Comparison of ENCODE assay signal across 24 cellular contexts in the genomic region with DNA sequence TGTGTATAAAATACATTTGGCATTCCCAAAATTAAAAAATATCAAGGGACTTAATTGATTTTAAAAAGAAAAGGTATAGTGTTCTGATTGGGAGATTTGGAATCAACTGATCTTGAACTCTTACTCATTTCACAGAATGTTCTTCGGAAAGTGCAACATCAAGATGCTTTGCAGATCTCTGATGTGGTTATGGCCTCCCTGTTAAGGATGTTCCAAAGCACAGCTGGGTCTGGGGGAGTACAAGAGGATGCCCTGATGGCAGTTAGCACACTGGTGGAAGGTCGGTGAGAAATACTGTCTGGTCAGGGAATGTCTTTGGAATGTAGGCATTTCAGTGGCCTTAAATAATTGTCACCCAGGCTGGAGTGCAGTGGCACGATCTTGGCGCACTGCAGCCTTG. TPM values are rescaled to one million over a fixed set of nuclear protein-coding genes. Genes with fewer than 3 reads are reported as not detected.
DNase-seq lines count a peak whose midpoint lies in the region; ATAC-seq and TF ChIP-seq lines count a peak whose summit lies in the region.
"Had no signal": no experiment of that assay in that cellular context is flagged by ENCODE, and none has a peak within 500 bp of the region (broad histone marks: within the 10 kb centered on the region; RNA-seq: fewer than 3 reads in every experiment).

No MANE protein-coding gene starts in this region.

- peak overlapping the region; percentile 13 for H3K27ac Mint-ChIP-seq in activated naive CD4-positive, alpha-beta T cell treated with anti-CD3 and anti-CD28 coated beads, Interleukin-2, amount 10 ng/mL, durations not matched to agents 7 days and 5 days
- no peak overlapping the region for H3K27ac Mint-ChIP-seq in activated naive CD8-positive, alpha-beta T cell treated with anti-CD3 and anti-CD28 coated beads, Interleukin-2, amount 50 U/mL, for 24 hours
- H3K27ac Mint-ChIP-seq in stimulated activated effector memory CD8-positive, alpha-beta T cell treated with anti-CD3 and anti-CD28 coated beads, Interleukin-12 subunit alpha, Interleukin-12 subunit beta, amount 100 ng/mL, for 72 hours, result peak overlapping the region; percentile 69
- H3K27ac Mint-ChIP-seq: B cell had no signal

- H3K4me1 Mint-ChIP-seq in activated naive CD4-positive, alpha-beta T cell treated with anti-CD3 and anti-CD28 coated beads, Interleukin-2, amount 10 ng/mL, durations not matched to agents 7 days and 5 days, result peaks cover 28% of the 10 kb centered on the region
- H3K4me1 Mint-ChIP-seq in activated naive CD8-positive, alpha-beta T cell treated with anti-CD3 and anti-CD28 coated beads, Interleukin-2, amount 50 U/mL, for 24 hours, result peaks cover 13% of the 10 kb centered on the region
- peaks cover 20% of the 10 kb centered on the region for H3K4me1 Mint-ChIP-seq in stimulated activated effector memory CD8-positive, alpha-beta T cell treated with anti-CD3 and anti-CD28 coated beads, Interleukin-12 subunit alpha, Interleukin-12 subunit beta, amount 100 ng/mL, for 72 hours

- no peaks in the 10 kb centered on the region for H3K27me3 Mint-ChIP-seq in activated naive CD4-positive, alpha-beta T cell treated with anti-CD3 and anti-CD28 coated beads, Interleukin-2, amount 10 ng/mL, durations not matched to agents 7 days and 5 days
- no peaks in the 10 kb centered on the region for H3K27me3 Mint-ChIP-seq in activated naive CD8-positive, alpha-beta T cell treated with anti-CD3 and anti-CD28 coated beads, Interleukin-2, amount 50 U/mL, for 24 hours
- H3K27me3 Mint-ChIP-seq: B cell had no signal

- no peak for DNase-seq in activated naive CD4-positive, alpha-beta T cell treated with anti-CD3 and anti-CD28 coated beads, Interleukin-2, amount 10 ng/mL, durations not matched to agents 7 days and 5 days
- DNase-seq in activated naive CD4-positive, alpha-beta T cell treated with Interleukin-2 at 50 U/mL for 16 hours, result no peak
- DNase-seq in activated naive CD8-positive, alpha-beta T cell treated with anti-CD3 and anti-CD28 coated beads, Interleukin-2, amount 50 U/mL, for 24 hours, result no peak
- DNase-seq in stimulated activated effector memory CD8-positive, alpha-beta T cell treated with anti-CD3 and anti-CD28 coated beads, Interleukin-12 subunit alpha, Interleukin-12 subunit beta, amount 100 ng/mL, for 72 hours (ENCODE audit: low spot score in 2 of 2), result no peak
- no peak for DNase-seq in H7
- DNase-seq in activated CD4-positive, CD25-positive, alpha-beta regulatory T cell treated with anti-CD3 and anti-CD28 coated beads, Interleukin-2, amount 50 U/mL, for 72 hours, result no peak
- DNase-seq: amniotic stem cell, brain microvascular endothelial cell, DMS53, GDM1, mesendoderm, NCI-H1436, NCI-H345, NCI-H774, nucleus accumbens, stomach, tibial artery had no signal

- H3K9me3 Mint-ChIP-seq in activated naive CD4-positive, alpha-beta T cell treated with anti-CD3 and anti-CD28 coated beads, Interleukin-2, amount 10 ng/mL, durations not matched to agents 7 days and 5 days, result no peaks in the 10 kb centered on the region
- H3K9me3 Mint-ChIP-seq in activated naive CD8-positive, alpha-beta T cell treated with anti-CD3 and anti-CD28 coated beads, Interleukin-2, amount 50 U/mL, for 24 hours, result no peaks in the 10 kb centered on the region
- H3K9me3 Mint-ChIP-seq in stimulated activated effector memory CD8-positive, alpha-beta T cell treated with anti-CD3 and anti-CD28 coated beads, Interleukin-12 subunit alpha, Interleukin-12 subunit beta, amount 100 ng/mL, for 72 hours, result no peaks in the 10 kb centered on the region

- peaks cover 81% of the 10 kb centered on the region for H3K36me3 Mint-ChIP-seq in activated naive CD4-positive, alpha-beta T cell treated with anti-CD3 and anti-CD28 coated beads, Interleukin-2, amount 10 ng/mL, durations not matched to agents 7 days and 5 days
- H3K36me3 Mint-ChIP-seq in activated naive CD8-positive, alpha-beta T cell treated with anti-CD3 and anti-CD28 coated beads, Interleukin-2, amount 50 U/mL, for 24 hours (ENCODE audit: low read depth), result peaks cover 91% of the 10 kb centered on the region
- H3K36me3 Mint-ChIP-seq in stimulated activated effector memory CD8-positive, alpha-beta T cell treated with anti-CD3 and anti-CD28 coated beads, Interleukin-12 subunit alpha, Interleukin-12 subunit beta, amount 100 ng/mL, for 72 hours, result peaks cover 100% of the 10 kb centered on the region

- H3K36me3 ChIP-seq in H7 (replicated peaks; ENCODE audit: control insufficient read depth, insufficient read depth, low read length), result peaks cover 71% of the 10 kb centered on the region

- peak; percentile 26 for ATAC-seq in activated naive CD8-positive, alpha-beta T cell treated with anti-CD3 and anti-CD28 coated beads, Interleukin-2, amount 50 U/mL, for 24 hours
- no peak for ATAC-seq in stimulated activated effector memory CD8-positive, alpha-beta T cell treated with anti-CD3 and anti-CD28 coated beads, Interleukin-12 subunit alpha, Interleukin-12 subunit beta, amount 100 ng/mL, for 72 hours
- no peak for ATAC-seq in HG03039 (IDR thresholded peaks at IDR 0.05; ENCODE audit: unreplicated experiment)
- ATAC-seq: left lobe of liver had no signal

- H3K4me3 Mint-ChIP-seq in activated naive CD4-positive, alpha-beta T cell treated with anti-CD3 and anti-CD28 coated beads, Interleukin-2, amount 10 ng/mL, durations not matched to agents 7 days and 5 days, result no peak overlapping the region
- H3K4me3 Mint-ChIP-seq in activated naive CD8-positive, alpha-beta T cell treated with anti-CD3 and anti-CD28 coated beads, Interleukin-2, amount 50 U/mL, for 24 hours, result no peak overlapping the region
- no peak overlapping the region for H3K4me3 Mint-ChIP-seq in stimulated activated effector memory CD8-positive, alpha-beta T cell treated with anti-CD3 and anti-CD28 coated beads, Interleukin-12 subunit alpha, Interleukin-12 subunit beta, amount 100 ng/mL, for 72 hours
- H3K4me3 Mint-ChIP-seq: B cell had no signal

- CTCF ChIA-PET in activated naive CD4-positive, alpha-beta T cell treated with anti-CD3 and anti-CD28 coated beads, Interleukin-2, amount 10 ng/mL, durations not matched to agents 7 days and 5 days (lab: Charles Lee), result interaction anchor here (0.6 to 10.5 kb wide), 4 partner anchors 11 to 62 kb away, joined by 3 to 73 read pairs (median 4); no protein-coding TSS in a partner anchor

- H3K4me3 ChIP-seq in H7 (ENCODE audit: insufficient read depth, low read depth, low read length), result no peak overlapping the region
- H3K4me3 ChIP-seq: HAP-1, SK-N-MC, skin epidermis, stomach, tibial artery had no signal

- no peaks in the 10 kb centered on the region for H3K27me3 ChIP-seq in H7 (ENCODE audit: control insufficient read depth, insufficient read depth, low read length)
- H3K27me3 ChIP-seq: brain microvascular endothelial cell, stomach, tibial artery had no signal

TF ChIP-seq in PFSK-1, 5 proteins besides CTCF, POLR2A, EP300 and RAD21:
- TF ChIP-seq, protein P1, sequence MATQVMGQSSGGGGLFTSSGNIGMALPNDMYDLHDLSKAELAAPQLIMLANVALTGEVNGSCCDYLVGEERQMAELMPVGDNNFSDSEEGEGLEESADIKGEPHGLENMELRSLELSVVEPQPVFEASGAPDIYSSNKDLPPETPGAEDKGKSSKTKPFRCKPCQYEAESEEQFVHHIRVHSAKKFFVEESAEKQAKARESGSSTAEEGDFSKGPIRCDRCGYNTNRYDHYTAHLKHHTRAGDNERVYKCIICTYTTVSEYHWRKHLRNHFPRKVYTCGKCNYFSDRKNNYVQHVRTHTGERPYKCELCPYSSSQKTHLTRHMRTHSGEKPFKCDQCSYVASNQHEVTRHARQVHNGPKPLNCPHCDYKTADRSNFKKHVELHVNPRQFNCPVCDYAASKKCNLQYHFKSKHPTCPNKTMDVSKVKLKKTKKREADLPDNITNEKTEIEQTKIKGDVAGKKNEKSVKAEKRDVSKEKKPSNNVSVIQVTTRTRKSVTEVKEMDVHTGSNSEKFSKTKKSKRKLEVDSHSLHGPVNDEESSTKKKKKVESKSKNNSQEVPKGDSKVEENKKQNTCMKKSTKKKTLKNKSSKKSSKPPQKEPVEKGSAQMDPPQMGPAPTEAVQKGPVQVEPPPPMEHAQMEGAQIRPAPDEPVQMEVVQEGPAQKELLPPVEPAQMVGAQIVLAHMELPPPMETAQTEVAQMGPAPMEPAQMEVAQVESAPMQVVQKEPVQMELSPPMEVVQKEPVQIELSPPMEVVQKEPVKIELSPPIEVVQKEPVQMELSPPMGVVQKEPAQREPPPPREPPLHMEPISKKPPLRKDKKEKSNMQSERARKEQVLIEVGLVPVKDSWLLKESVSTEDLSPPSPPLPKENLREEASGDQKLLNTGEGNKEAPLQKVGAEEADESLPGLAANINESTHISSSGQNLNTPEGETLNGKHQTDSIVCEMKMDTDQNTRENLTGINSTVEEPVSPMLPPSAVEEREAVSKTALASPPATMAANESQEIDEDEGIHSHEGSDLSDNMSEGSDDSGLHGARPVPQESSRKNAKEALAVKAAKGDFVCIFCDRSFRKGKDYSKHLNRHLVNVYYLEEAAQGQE (IDR thresholded peaks at IDR 0.05; ENCODE audit: insufficient read depth in 1 of 2, low read depth in 2 of 2, low read length in 2 of 2), result no peak
- TF ChIP-seq FOXP2 (optimal IDR thresholded peaks at IDR 0.05; ENCODE audit: borderline replicate concordance, extremely low read depth, extremely low read length, insufficient read depth) (no peak), SIN3A (IDR thresholded peaks at IDR 0.05; ENCODE audit: borderline replicate concordance, insufficient read depth, low read length) (no peak), TAF1 (IDR thresholded peaks at IDR 0.05; ENCODE audit: borderline replicate concordance, insufficient read depth, low read length) (no peak), POLR2AphosphoS5 (IDR thresholded peaks at IDR 0.05; ENCODE audit: low read depth, low read length) (peak; percentile 23; the same call in 1 of the 2 replicates)

RNA-seq across cellular contexts. Expression of a gene that starts 19.5 kb away (rescaled TPM):
- 50.4 TPM for polyA plus RNA-seq in PFSK-1 (2012; ENCODE audit: insufficient read length, low read depth)
- total RNA-seq in H7 (2014; rRNA removed; shearing (Covaris generic)), result 13.9 and 16.3 TPM in 2 replicates

RNA-seq across cellular contexts. Expression of a gene that starts 24.8 kb away (rescaled TPM):
- polyA plus RNA-seq in PFSK-1 (2012; ENCODE audit: insufficient read length, low read depth), result 276 TPM
- total RNA-seq in H7 (2014; rRNA removed; shearing (Covaris generic)), result 389 and 429 TPM in 2 replicates

RNA-seq across cellular contexts. Expression of a gene that starts 58.5 kb away (rescaled TPM):
- not detected for polyA plus RNA-seq in PFSK-1 (2012; ENCODE audit: insufficient read length, low read depth)
- total RNA-seq in H7 (2014; rRNA removed; shearing (Covaris generic)), result not detected in 2 replicates
